8 cellular contexts compared by ENCODE assay signal in the genomic region with DNA sequence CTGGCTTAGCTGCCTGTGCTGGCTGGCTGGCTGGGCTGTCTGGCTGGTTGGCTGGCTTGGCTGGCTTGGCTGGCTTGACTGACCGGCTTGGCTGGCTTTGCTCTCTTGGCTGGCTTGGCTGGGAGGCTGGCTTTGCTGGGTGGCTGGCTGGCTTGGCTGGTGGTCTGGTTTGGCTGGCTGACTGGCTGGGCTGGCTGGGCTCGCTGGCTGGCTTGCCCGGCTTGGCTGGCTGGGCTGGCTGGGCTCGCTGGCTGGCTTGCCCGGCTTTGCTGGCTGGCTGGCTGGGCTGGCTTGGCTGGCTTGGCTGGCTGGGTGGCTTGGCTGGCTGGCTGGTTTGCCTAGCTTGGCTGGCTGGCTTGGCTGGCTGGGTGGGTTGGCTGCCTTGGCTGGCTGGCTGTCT.
DNase-seq lines count a peak whose midpoint lies in the region; ATAC-seq, FAIRE-seq and TF ChIP-seq lines count a peak whose summit lies in the region.
"Not testable (repeated sequence)": the region's sequence is repeated elsewhere in the genome, so short reads cannot be mapped to it uniquely, and the experiment has no call there.

No MANE protein-coding gene starts in this region.

- TF ChIP-seq EP300 in sigmoid colon (IDR thresholded peaks at IDR 0.05), result not testable (repeated sequence)

- CTCF ChIA-PET in activated CD4-positive, alpha-beta memory T cell treated with anti-CD3 and anti-CD28 coated beads for 36 hours (lab: Charles Lee), result not testable (repeated sequence)

- H3K4me3 ChIP-seq in sigmoid colon, result not testable (repeated sequence)

- DNase-seq in HT-29 (ENCODE audit: low spot score) (peak; percentile 0), head of caudate nucleus (peak in 29 of 42 donors; percentile 3 to 63 (median 22)), islet precursor cell (peak; percentile 63), natural killer cell (peak; percentile 36), sigmoid colon (peak; percentile 75)
- DNase-seq in activated CD4-positive, alpha-beta memory T cell treated with anti-CD3 and anti-CD28 coated beads for 36 hours, result peak; percentile 9
- peak; percentile 23 for DNase-seq in activated naive CD4-positive, alpha-beta T cell treated with anti-CD3 and anti-CD28 coated beads, Interleukin-2, amount 50 U/mL, for 16 hours
- not testable (repeated sequence) for DNase-seq in urothelium cell line (ENCODE audit: low spot score)

- H3K4me3 Mint-ChIP-seq in activated CD4-positive, alpha-beta memory T cell treated with anti-CD3 and anti-CD28 coated beads for 36 hours; natural killer cell: not testable (repeated sequence)

- not testable (repeated sequence) for H3K36me3 Mint-ChIP-seq in activated CD4-positive, alpha-beta memory T cell treated with anti-CD3 and anti-CD28 coated beads for 36 hours; natural killer cell

- TF ChIP-seq POLR2A in sigmoid colon (IDR thresholded peaks at IDR 0.05), result not testable (repeated sequence)

- H3K9me3 ChIP-seq in sigmoid colon, result not testable (repeated sequence)

- intact Hi-C loops in activated CD4-positive, alpha-beta memory T cell treated with anti-CD3 and anti-CD28 coated beads for 36 hours (cut with micrococcal nuclease); head of caudate nucleus (cut with DNase I); natural killer cell (cut with micrococcal nuclease); sigmoid colon (cut with DNase I): not testable (repeated sequence)

- 79 to 83% methylated on average over 5 of the region's 5 CpGs for WGBS in sigmoid colon, 2 donors

- POLR2A ChIA-PET in activated CD4-positive, alpha-beta memory T cell treated with anti-CD3 and anti-CD28 coated beads for 36 hours (lab: Charles Lee), result not testable (repeated sequence)

- not testable (repeated sequence) for H3K27me3 Mint-ChIP-seq in activated CD4-positive, alpha-beta memory T cell treated with anti-CD3 and anti-CD28 coated beads for 36 hours; natural killer cell (ENCODE audit: low read depth in 2 of 2)

- H3K36me3 ChIP-seq in sigmoid colon, result not testable (repeated sequence)

- not testable (repeated sequence) for H3K9me3 Mint-ChIP-seq in activated CD4-positive, alpha-beta memory T cell treated with anti-CD3 and anti-CD28 coated beads for 36 hours; natural killer cell

- H3K4me1 ChIP-seq in sigmoid colon, result not testable (repeated sequence)

- ATAC-seq in natural killer cell, result not testable (repeated sequence)

- peak; percentile 100 for FAIRE-seq in urothelium cell line (lab: Jason Lieb, UNC)

- TF ChIP-seq CTCF in natural killer cell (IDR thresholded peaks at IDR 0.05); sigmoid colon (IDR thresholded peaks at IDR 0.05): not testable (repeated sequence)

- not testable (repeated sequence) for H3K27ac Mint-ChIP-seq in activated CD4-positive, alpha-beta memory T cell treated with anti-CD3 and anti-CD28 coated beads for 36 hours; natural killer cell

- not testable (repeated sequence) for H3K27me3 ChIP-seq in sigmoid colon

- not testable (repeated sequence) for H3K4me1 Mint-ChIP-seq in activated CD4-positive, alpha-beta memory T cell treated with anti-CD3 and anti-CD28 coated beads for 36 hours (ENCODE audit: low read depth); natural killer cell

- H3K27ac ChIP-seq in sigmoid colon, result not testable (repeated sequence)
